In genomic region chr4:123505077-123505456, GRCh38 we compare ENCODE assay signal across 8 cellular contexts.
A peak's percentile ranks its signal among the peaks of the same experiment; 100 is the strongest.
DNase-seq lines count a peak whose midpoint lies in the region; ATAC-seq, FAIRE-seq and TF ChIP-seq lines count a peak whose summit lies in the region.

No MANE protein-coding gene starts in this region.

- H3K36me3 Mint-ChIP-seq in Caco-2 (ENCODE audit: insufficient read depth, unreplicated experiment) = peaks cover 7% of the 10 kb centered on the region

- peak; percentile 37 to 57 for DNase-seq in Caco-2
- no peak for DNase-seq in bronchial epithelial cell (ENCODE audit: low read depth)
- DNase-seq in mesenchymal stem cell = peak; percentile 49
- no peak for DNase-seq in NCI-H1417 treated with DMSO at 0.1 percent for 48 hours (lab: John Stamatoyannopoulos, UW)
- DNase-seq in activated effector memory CD4-positive, alpha-beta T cell treated with Interleukin-2 at 50 U/mL for 16 hours = no peak
- no peak for DNase-seq in NK-92 (lab: John Stamatoyannopoulos, UW; ENCODE audit: unreplicated experiment)

- H3K36me3 ChIP-seq in Caco-2 (ENCODE audit: control insufficient read depth, insufficient read depth, low read length) (no peaks in the 10 kb centered on the region), bronchial epithelial cell (ENCODE audit: control insufficient read depth, insufficient read depth, low read length) (no peaks in the 10 kb centered on the region), mesenchymal stem cell (ENCODE audit: control insufficient read depth in 1 of 2, insufficient read depth in 2 of 2, low read depth in 1 of 2, low read length in 2 of 2) (no peaks in the 10 kb centered on the region)

- TF ChIP-seq CTCF in Caco-2 (IDR thresholded peaks at IDR 0.05; ENCODE audit: insufficient read depth in 1 of 2, low read depth in 1 of 2, low read length in 1 of 2, severe bottlenecking in 1 of 2, unreplicated experiment in 1 of 2) (no peak), bronchial epithelial cell (IDR thresholded peaks at IDR 0.05; ENCODE audit: insufficient read depth, low read length, severe bottlenecking) (no peak)

- H3K9ac ChIP-seq in mesenchymal stem cell (ENCODE audit: low read length) = peak overlapping the region; percentile 89

- POLR2A ChIA-PET in Caco-2 (lab: Charles Lee) = interaction anchor here (1.2 to 1.8 kb wide), 2 partner anchors 26 to 61 kb away, joined by 4 to 8 read pairs; no protein-coding TSS in a partner anchor

- H2AK5ac ChIP-seq in mesenchymal stem cell (ENCODE audit: low read length, severe bottlenecking) = no peak overlapping the region

- ATAC-seq in HG03196 (IDR thresholded peaks at IDR 0.05; ENCODE audit: unreplicated experiment) (peak; percentile 15), HG03565 (IDR thresholded peaks at IDR 0.05; ENCODE audit: unreplicated experiment) (no peak)

- CTCF ChIA-PET in Caco-2 (lab: Charles Lee) = interaction anchor here (0.9 kb wide), 1 partner anchor 59 kb away, joined by 3 read pairs; no protein-coding TSS in a partner anchor

- H3K27me3 Mint-ChIP-seq in Caco-2 (ENCODE audit: insufficient read depth, unreplicated experiment) = no peaks in the 10 kb centered on the region

- H2BK12ac ChIP-seq in mesenchymal stem cell (ENCODE audit: low read length in 2 of 2) = no peak overlapping the region

- H3K79me1 ChIP-seq in mesenchymal stem cell (replicated peaks; ENCODE audit: low read length, poor library complexity, severe bottlenecking) = no peaks in the 10 kb centered on the region

- H3K14ac ChIP-seq in mesenchymal stem cell (ENCODE audit: low read length in 2 of 2) = no peak overlapping the region

- no peak overlapping the region for H3K23ac ChIP-seq in mesenchymal stem cell (ENCODE audit: low read length in 2 of 2)

- H3K4ac ChIP-seq in mesenchymal stem cell (ENCODE audit: low read depth in 1 of 2, low read length in 2 of 2) = peak overlapping the region in 1 of 2 experiments; percentile 96

- no peak overlapping the region for H2BK5ac ChIP-seq in mesenchymal stem cell (ENCODE audit: low read depth, low read length, poor library complexity, severe bottlenecking)

- no peak overlapping the region for H2AFZ ChIP-seq in mesenchymal stem cell (ENCODE audit: low read depth, low read length)

- no peak overlapping the region for H3K18ac ChIP-seq in mesenchymal stem cell (ENCODE audit: low read depth in 1 of 2, low read length in 2 of 2)

- BruUV-seq in Caco-2 (replicated peaks; lab: Mats Ljungman, UMichigan) = TSS peak; percentile 92

- H2BK15ac ChIP-seq in mesenchymal stem cell (ENCODE audit: low read depth, poor library complexity, severe bottlenecking) = peak overlapping the region; percentile 60

- FAIRE-seq in bronchial epithelial cell (lab: Jason Lieb, UNC) = no peak

- no peaks in the 10 kb centered on the region for H3K9me3 Mint-ChIP-seq in Caco-2 (ENCODE audit: unreplicated experiment)

- peaks cover 30% of the 10 kb centered on the region for H3K4me1 ChIP-seq in Caco-2
- peaks cover 6% of the 10 kb centered on the region for H3K4me1 ChIP-seq in mesenchymal stem cell (ENCODE audit: control insufficient read depth, insufficient read depth, low read depth, low read length)

- peaks cover 12% of the 10 kb centered on the region for H3K4me1 Mint-ChIP-seq in Caco-2 (ENCODE audit: low read depth, unreplicated experiment)

- no peak overlapping the region for H2BK120ac ChIP-seq in mesenchymal stem cell (ENCODE audit: low read depth, low read length)

- H3K9me3 ChIP-seq in Caco-2 (no peaks in the 10 kb centered on the region), mesenchymal stem cell (ENCODE audit: control insufficient read depth, low read length) (peaks cover 3% of the 10 kb centered on the region)

- intact Hi-C loops in Caco-2 (cut with micrococcal nuclease; ENCODE audit: unreplicated experiment) = loop anchor here (1.0 kb wide), 6 partner anchors 26 to 156 kb away; partner anchors contain the start of gene SPRY1

- no peak overlapping the region for H4K91ac ChIP-seq in mesenchymal stem cell (ENCODE audit: low read length)

- H4K8ac ChIP-seq in mesenchymal stem cell (ENCODE audit: low read length) = peak overlapping the region; percentile 100

- 4% methylated on average over 8 of the region's 11 CpGs for WGBS in mesenchymal stem cell

- peak overlapping the region; percentile 84 for H3K27ac ChIP-seq in mesenchymal stem cell (ENCODE audit: low read length, poor library complexity, severe bottlenecking)

- peak overlapping the region; percentile 84 for H3K4me2 ChIP-seq in mesenchymal stem cell (ENCODE audit: low read length, poor library complexity, severe bottlenecking)

- H3K27me3 ChIP-seq in Caco-2 (replicated peaks; ENCODE audit: control insufficient read depth, insufficient read depth, low read length) (no peaks in the 10 kb centered on the region), bronchial epithelial cell (ENCODE audit: control insufficient read depth, insufficient read depth, low read length) (no peaks in the 10 kb centered on the region), mesenchymal stem cell (ENCODE audit: control insufficient read depth in 1 of 2, insufficient read depth in 1 of 2, low read length in 2 of 2) (peaks cover 0 to 5% of the 10 kb centered on the region in 2 experiments)

- peak overlapping the region; percentile 91 for H3K27ac Mint-ChIP-seq in Caco-2 (ENCODE audit: unreplicated experiment)

- H3K4me3 Mint-ChIP-seq in Caco-2 (ENCODE audit: unreplicated experiment) = peak overlapping the region; percentile 79

- H3K4me3 ChIP-seq in Caco-2 (ENCODE audit: low read depth, low read length) = peak overlapping the region; percentile 40
- peak overlapping the region; percentile 56 for H3K4me3 ChIP-seq in bronchial epithelial cell (ENCODE audit: low read depth, low read length)
- H3K4me3 ChIP-seq in mesenchymal stem cell (ENCODE audit: insufficient read depth in 1 of 2, low read depth in 1 of 2, low read length in 2 of 2) = peak overlapping the region in 1 of 2 experiments; percentile 79

Comparison
In these comparisons a context has a peak if more than half of its experiments do, and no peak if none do; other contexts are left out.
1. DNase-seq: peak in Caco-2 (2 of 2) and mesenchymal stem cell (single experiment); none in bronchial epithelial cell (single experiment), NCI-H1417 treated with DMSO at 0.1 percent for 48 hours (single experiment), activated effector memory CD4-positive, alpha-beta T cell treated with Interleukin-2 at 50 U/mL for 16 hours (single experiment) and NK-92 (single experiment).